ENCODE assay signal across 17 cellular contexts in genomic region chr7:158508802-158509385, GRCh38.
"Had no signal": no experiment of that assay in that cellular context is flagged by ENCODE, and none has a peak within 500 bp of the region (broad histone marks: within the 10 kb centered on the region; RNA-seq: fewer than 3 reads in every experiment).

No MANE protein-coding gene starts in this region.

- H3K9me3 ChIP-seq: upper lobe of right lung had no signal

- H3K4me1 ChIP-seq: upper lobe of right lung had no signal

- H3K36me3 ChIP-seq: cardiac muscle cell, upper lobe of right lung had no signal

- DNase-seq: activated B cell treated with CpG ODN at 0.5 μM for 24 hours; activated CD4-positive, alpha-beta memory T cell treated with anti-CD3 and anti-CD28 coated beads, Interleukin-2, amount 10 ng/mL, durations not matched to agents 7 days and 5 days; activated CD4-positive, alpha-beta T cell treated with anti-CD3 and anti-CD28 coated beads for 48 hours; activated CD8-positive, alpha-beta memory T cell treated with anti-CD3 and anti-CD28 coated beads, Interleukin-2, amount 10 ng/mL, durations not matched to agents 7 days and 5 days; activated naive CD4-positive, alpha-beta T cell; activated naive CD8-positive, alpha-beta T cell treated with anti-CD3 and anti-CD28 coated beads for 36 hours; amniotic stem cell; endodermal cell; foreskin fibroblast; hippocampal formation; occipital lobe; retina; stimulated activated naive CD4-positive, alpha-beta T cell; T-helper 9 cell; upper lobe of right lung had no signal

- H3K27me3 ChIP-seq: cardiac muscle cell, upper lobe of right lung had no signal

- H3K4me3 ChIP-seq: cardiac muscle cell, upper lobe of right lung had no signal

- H3K27ac ChIP-seq: cardiac muscle cell, epithelial cell of prostate, upper lobe of right lung had no signal
